ENCODE assay signal across 1 cellular context in genomic region chr2:32357545-32358482, GRCh38.
TF ChIP-seq lines count a peak whose summit lies in the region.

No MANE protein-coding gene starts in this region.

TF ChIP-seq in HepG2, 621 proteins besides CTCF, POLR2A, EP300 and RAD21 (continued from another document):
- TF ChIP-seq ZZZ3 (CRISPR knock-in tag; IDR thresholded peaks at IDR 0.05; ENCODE audit: borderline replicate concordance) (0 out of 2 replicates have a peak, but pooled peaks have one; percentile 14), U2AF1 (optimal IDR thresholded peaks at IDR 0.05; ENCODE audit: low read depth, low read length) (peak; percentile 50), GABPB1 (CRISPR knock-in tag; IDR thresholded peaks at IDR 0.05) (peak; percentile 35; the same call in 1 of the 2 replicates), ZFP37 (CRISPR knock-in tag; IDR thresholded peaks at IDR 0.05; ENCODE audit: borderline replicate concordance) (0 out of 2 replicates have a peak, but pooled peaks have one; percentile 8), SRY (CRISPR knock-in tag; IDR thresholded peaks at IDR 0.05) (peak; percentile 45; the same call in 1 of the 2 replicates), SAP130 (CRISPR knock-in tag; IDR thresholded peaks at IDR 0.05; ENCODE audit: low read depth) (peak; percentile 37; the same call in 1 of the 2 replicates), ZKSCAN1 (IDR thresholded peaks at IDR 0.05; ENCODE audit: low read length) (no peak), MLX (CRISPR knock-in tag; IDR thresholded peaks at IDR 0.05) (0 out of 2 replicates have a peak, but pooled peaks have one; percentile 7), ZNF576 (CRISPR knock-in tag; IDR thresholded peaks at IDR 0.05) (0 out of 2 replicates have a peak, but pooled peaks have one; percentile 16), XBP1 (CRISPR knock-in tag; IDR thresholded peaks at IDR 0.05) (0 out of 2 replicates have a peak, but pooled peaks have one; percentile 4), PRDM15 (CRISPR knock-in tag; IDR thresholded peaks at IDR 0.05) (peak; percentile 63; the same call in 1 of the 2 replicates), ZNF512B (CRISPR knock-in tag; IDR thresholded peaks at IDR 0.05; ENCODE audit: borderline replicate concordance) (peak; percentile 72; the same call in 1 of the 2 replicates), IKZF4 (CRISPR knock-in tag; IDR thresholded peaks at IDR 0.05; ENCODE audit: borderline replicate concordance, low read depth, not compliant biosample characterization) (peak; percentile 30), ZNF142 (CRISPR knock-in tag; IDR thresholded peaks at IDR 0.05) (peak; percentile 72), ZBTB10 (CRISPR knock-in tag; IDR thresholded peaks at IDR 0.05; ENCODE audit: borderline replicate concordance) (0 out of 2 replicates have a peak, but pooled peaks have one; percentile 35), ZNF572 (CRISPR knock-in tag; IDR thresholded peaks at IDR 0.05) (0 out of 2 replicates have a peak, but pooled peaks have one; percentile 12), RXRA (CRISPR knock-in tag; IDR thresholded peaks at IDR 0.05) (peak; percentile 45; the same call in 1 of the 2 replicates), PCBP1 (IDR thresholded peaks at IDR 0.05; ENCODE audit: borderline replicate concordance, low read depth, low read length) (peak; percentile 96; the same call in 1 of the 2 replicates), TOE1 (CRISPR knock-in tag; IDR thresholded peaks at IDR 0.05) (0 out of 2 replicates have a peak, but pooled peaks have one; percentile 33), ZBTB37 (CRISPR knock-in tag; IDR thresholded peaks at IDR 0.05) (0 out of 2 replicates have a peak, but pooled peaks have one; percentile 14)
